1 cellular context compared by ENCODE assay signal in the genomic region with DNA sequence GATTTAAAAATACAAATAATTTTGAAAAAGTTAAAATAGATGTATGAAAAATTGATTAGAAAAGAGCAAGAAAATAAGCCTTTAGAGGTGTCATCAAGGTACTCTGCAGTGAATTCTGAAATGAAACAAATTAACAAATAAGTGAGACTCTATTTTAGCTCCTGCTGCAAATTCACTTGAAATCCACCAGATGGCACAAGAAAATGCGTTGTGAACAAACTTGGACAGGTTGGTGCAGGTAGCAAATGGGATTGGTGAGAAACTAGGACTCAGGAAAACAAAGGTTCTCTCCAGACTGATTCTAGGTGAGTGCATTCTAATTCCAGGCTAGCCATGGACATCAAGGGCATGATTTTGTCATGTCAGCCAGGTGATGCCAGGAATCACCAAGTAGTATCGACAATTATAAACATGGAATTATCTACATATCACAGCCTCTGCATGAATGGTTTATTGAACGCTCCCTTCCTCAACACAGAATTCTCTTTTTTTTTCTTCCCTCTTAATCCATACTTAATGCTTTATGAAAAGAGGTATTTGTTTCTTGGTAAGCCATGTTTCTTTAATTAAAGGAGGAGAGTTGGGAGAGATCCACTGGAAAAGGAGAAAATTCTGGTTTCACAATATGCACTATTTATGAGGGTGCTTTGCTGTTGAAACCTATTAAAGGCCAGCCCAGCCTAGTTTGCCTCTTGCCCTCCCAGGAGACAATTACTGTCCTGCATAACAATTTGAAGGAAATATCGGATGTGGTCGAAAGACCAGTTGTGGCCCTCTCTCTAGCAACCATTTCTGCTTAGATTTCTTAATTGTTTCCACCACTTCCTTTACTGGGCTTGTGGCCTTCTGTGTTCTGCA.
TF ChIP-seq lines count a peak whose summit lies in the region.

No MANE protein-coding gene starts in this region.

TF ChIP-seq in WTC11, 78 proteins besides CTCF, POLR2A, EP300 and RAD21 (continued from another document):
- TF ChIP-seq, protein P1, sequence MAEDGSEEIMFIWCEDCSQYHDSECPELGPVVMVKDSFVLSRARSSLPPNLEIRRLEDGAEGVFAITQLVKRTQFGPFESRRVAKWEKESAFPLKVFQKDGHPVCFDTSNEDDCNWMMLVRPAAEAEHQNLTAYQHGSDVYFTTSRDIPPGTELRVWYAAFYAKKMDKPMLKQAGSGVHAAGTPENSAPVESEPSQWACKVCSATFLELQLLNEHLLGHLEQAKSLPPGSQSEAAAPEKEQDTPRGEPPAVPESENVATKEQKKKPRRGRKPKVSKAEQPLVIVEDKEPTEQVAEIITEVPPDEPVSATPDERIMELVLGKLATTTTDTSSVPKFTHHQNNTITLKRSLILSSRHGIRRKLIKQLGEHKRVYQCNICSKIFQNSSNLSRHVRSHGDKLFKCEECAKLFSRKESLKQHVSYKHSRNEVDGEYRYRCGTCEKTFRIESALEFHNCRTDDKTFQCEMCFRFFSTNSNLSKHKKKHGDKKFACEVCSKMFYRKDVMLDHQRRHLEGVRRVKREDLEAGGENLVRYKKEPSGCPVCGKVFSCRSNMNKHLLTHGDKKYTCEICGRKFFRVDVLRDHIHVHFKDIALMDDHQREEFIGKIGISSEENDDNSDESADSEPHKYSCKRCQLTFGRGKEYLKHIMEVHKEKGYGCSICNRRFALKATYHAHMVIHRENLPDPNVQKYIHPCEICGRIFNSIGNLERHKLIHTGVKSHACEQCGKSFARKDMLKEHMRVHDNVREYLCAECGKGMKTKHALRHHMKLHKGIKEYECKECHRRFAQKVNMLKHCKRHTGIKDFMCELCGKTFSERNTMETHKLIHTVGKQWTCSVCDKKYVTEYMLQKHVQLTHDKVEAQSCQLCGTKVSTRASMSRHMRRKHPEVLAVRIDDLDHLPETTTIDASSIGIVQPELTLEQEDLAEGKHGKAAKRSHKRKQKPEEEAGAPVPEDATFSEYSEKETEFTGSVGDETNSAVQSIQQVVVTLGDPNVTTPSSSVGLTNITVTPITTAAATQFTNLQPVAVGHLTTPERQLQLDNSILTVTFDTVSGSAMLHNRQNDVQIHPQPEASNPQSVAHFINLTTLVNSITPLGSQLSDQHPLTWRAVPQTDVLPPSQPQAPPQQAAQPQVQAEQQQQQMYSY (CRISPR knock-in tag; IDR thresholded peaks at IDR 0.05) = no peak
- TF ChIP-seq CREM (CRISPR knock-in tag; IDR thresholded peaks at IDR 0.05) (no peak), ZNF263 (CRISPR knock-in tag; IDR thresholded peaks at IDR 0.05; ENCODE audit: low read depth) (no peak), PRRX2 (CRISPR knock-in tag; IDR thresholded peaks at IDR 0.05) (no peak), ZNF121 (CRISPR knock-in tag; IDR thresholded peaks at IDR 0.05) (no peak), ZNF671 (CRISPR knock-in tag; IDR thresholded peaks at IDR 0.05) (no peak), FOXJ3 (CRISPR knock-in tag; IDR thresholded peaks at IDR 0.05; ENCODE audit: borderline replicate concordance) (no peak)
- TF ChIP-seq, protein P2, sequence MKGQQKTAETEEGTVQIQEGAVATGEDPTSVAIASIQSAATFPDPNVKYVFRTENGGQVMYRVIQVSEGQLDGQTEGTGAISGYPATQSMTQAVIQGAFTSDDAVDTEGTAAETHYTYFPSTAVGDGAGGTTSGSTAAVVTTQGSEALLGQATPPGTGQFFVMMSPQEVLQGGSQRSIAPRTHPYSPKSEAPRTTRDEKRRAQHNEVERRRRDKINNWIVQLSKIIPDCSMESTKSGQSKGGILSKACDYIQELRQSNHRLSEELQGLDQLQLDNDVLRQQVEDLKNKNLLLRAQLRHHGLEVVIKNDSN (CRISPR knock-in tag; IDR thresholded peaks at IDR 0.05) = no peak
- TF ChIP-seq, protein P3, sequence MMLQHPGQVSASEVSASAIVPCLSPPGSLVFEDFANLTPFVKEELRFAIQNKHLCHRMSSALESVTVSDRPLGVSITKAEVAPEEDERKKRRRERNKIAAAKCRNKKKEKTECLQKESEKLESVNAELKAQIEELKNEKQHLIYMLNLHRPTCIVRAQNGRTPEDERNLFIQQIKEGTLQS (CRISPR knock-in tag; conservative IDR thresholded peaks at IDR 0.05) = no peak
